In genomic region chr10:117004238-117004626, GRCh38 we compare ENCODE assay signal across 8 cellular contexts. TPM values are rescaled to one million over a fixed set of nuclear protein-coding genes. Genes with fewer than 3 reads are reported as not detected.
DNase-seq lines count a peak whose midpoint lies in the region; ATAC-seq and TF ChIP-seq lines count a peak whose summit lies in the region.

No MANE protein-coding gene starts in this region.

- H3K9ac ChIP-seq in endodermal cell (ENCODE audit: extremely low read depth, low read length, poor library complexity, severe bottlenecking), result peak overlapping the region; percentile 64
- H3K9ac ChIP-seq in neural cell (ENCODE audit: low read length), result peak overlapping the region; percentile 79

- peak overlapping the region; percentile 89 for H3K27ac Mint-ChIP-seq in endodermal cell

- no peaks in the 10 kb centered on the region for H3K36me3 ChIP-seq in endodermal cell (ENCODE audit: control insufficient read depth, insufficient read depth, low read length)
- no peaks in the 10 kb centered on the region for H3K36me3 ChIP-seq in neural cell (ENCODE audit: insufficient read depth, low read length)

- DNase-seq in GM12865 (ENCODE audit: low read depth), result peak; percentile 32
- peak; percentile 80 for DNase-seq in NOMO-1 treated with DMSO at 0.1 percent for 48 hours (lab: John Stamatoyannopoulos, UW; ENCODE audit: unreplicated experiment)
- no peak for DNase-seq in endodermal cell
- DNase-seq in NCI-H1092 treated with DMSO at 0.1 percent for 48 hours (lab: John Stamatoyannopoulos, UW), result no peak
- DNase-seq in NCI-H446 (lab: John Stamatoyannopoulos, UW), result no peak
- DNase-seq in NCI-H2029 (lab: John Stamatoyannopoulos, UW), result no peak

- H3K9me3 Mint-ChIP-seq in endodermal cell, result no peaks in the 10 kb centered on the region

- H3K27me3 ChIP-seq in endodermal cell (ENCODE audit: control insufficient read depth, insufficient read depth, low read length, poor library complexity, severe bottlenecking) (no peaks in the 10 kb centered on the region), neural cell (ENCODE audit: insufficient read depth, low read depth, low read length) (no peaks in the 10 kb centered on the region)

- no peaks in the 10 kb centered on the region for H3K9me3 ChIP-seq in endodermal cell (ENCODE audit: control insufficient read depth, low read length)
- no peaks in the 10 kb centered on the region for H3K9me3 ChIP-seq in neural cell (ENCODE audit: low read length)

- peak; percentile 43 for ATAC-seq in GM21723 (IDR thresholded peaks at IDR 0.05; ENCODE audit: unreplicated experiment)

- H4K20me1 ChIP-seq in neural cell (ENCODE audit: insufficient read depth), result no peaks in the 10 kb centered on the region

- H3K4me1 ChIP-seq in endodermal cell (ENCODE audit: control insufficient read depth, insufficient read depth, low read length), result no peaks in the 10 kb centered on the region

- H3K27ac ChIP-seq in endodermal cell (ENCODE audit: low read depth, low read length) (no peak overlapping the region), neural cell (ENCODE audit: low read length) (peak overlapping the region; percentile 26)

- no peak for TF ChIP-seq CTCF in GM12865 (IDR thresholded peaks at IDR 0.05; ENCODE audit: insufficient read depth, low read depth, low read length, missing control alignments)
- TF ChIP-seq CTCF in endodermal cell (conservative IDR thresholded peaks at IDR 0.05), result peak; percentile 21
- TF ChIP-seq CTCF in neural cell (IDR thresholded peaks at IDR 0.05; ENCODE audit: poor library complexity, severe bottlenecking), result no peak

- H3K4me2 ChIP-seq in neural cell (ENCODE audit: low read length), result peak overlapping the region; percentile 32

- peaks cover 2% of the 10 kb centered on the region for H3K36me3 Mint-ChIP-seq in endodermal cell (ENCODE audit: low read depth)

- peak overlapping the region; percentile 72 for H2AFZ ChIP-seq in neural cell (ENCODE audit: low read depth, low read length)

- H3K4me3 ChIP-seq in GM12865 (ENCODE audit: low read depth, low read length), result peak overlapping the region; percentile 55
- H3K4me3 ChIP-seq in endodermal cell (ENCODE audit: low read length), result peak overlapping the region; percentile 73
- peak overlapping the region; percentile 95 for H3K4me3 ChIP-seq in neural cell (ENCODE audit: low read length)

- peaks cover 4% of the 10 kb centered on the region for H3K79me2 ChIP-seq in neural cell (replicated peaks; ENCODE audit: insufficient read depth, low read length)

- peaks cover 13% of the 10 kb centered on the region for H3K27me3 Mint-ChIP-seq in endodermal cell (ENCODE audit: insufficient read depth)

- no peaks in the 10 kb centered on the region for H3K9me2 ChIP-seq in neural cell (ENCODE audit: insufficient read depth, low read length)

- peaks cover 6% of the 10 kb centered on the region for H3K4me1 Mint-ChIP-seq in endodermal cell

- TF ChIP-seq EP300 in neural cell (conservative IDR thresholded peaks at IDR 0.05; ENCODE audit: poor library complexity, severe bottlenecking), result no peak

- WGBS in endodermal cell (ENCODE audit: insufficient coverage in 1 of 2, insufficient read length in 1 of 2), 2 experiments, result 51 to 54% methylated on average over 7 of the region's 7 CpGs

- no peak for TF ChIP-seq RAD21 in neural cell (conservative IDR thresholded peaks at IDR 0.05)

- H3F3A ChIP-seq in neural cell (ENCODE audit: insufficient read depth, low read length, poor library complexity, severe bottlenecking), result no peaks in the 10 kb centered on the region

- H3K4me3 Mint-ChIP-seq in endodermal cell, result peak overlapping the region; percentile 79

TF ChIP-seq in neural cell, 6 proteins besides CTCF, POLR2A, EP300 and RAD21:
- TF ChIP-seq TAF1 (IDR thresholded peaks at IDR 0.05; ENCODE audit: low read depth) (no peak), EZH2 (IDR thresholded peaks at IDR 0.05; ENCODE audit: borderline replicate concordance, insufficient read depth, low read length, poor library complexity, severe bottlenecking) (no peak), POLR2AphosphoS5 (IDR thresholded peaks at IDR 0.05) (no peak), MXI1 (conservative IDR thresholded peaks at IDR 0.05; ENCODE audit: poor library complexity, severe bottlenecking) (no peak), SMC3 (conservative IDR thresholded peaks at IDR 0.05; ENCODE audit: poor library complexity) (no peak)
- TF ChIP-seq, protein P1, sequence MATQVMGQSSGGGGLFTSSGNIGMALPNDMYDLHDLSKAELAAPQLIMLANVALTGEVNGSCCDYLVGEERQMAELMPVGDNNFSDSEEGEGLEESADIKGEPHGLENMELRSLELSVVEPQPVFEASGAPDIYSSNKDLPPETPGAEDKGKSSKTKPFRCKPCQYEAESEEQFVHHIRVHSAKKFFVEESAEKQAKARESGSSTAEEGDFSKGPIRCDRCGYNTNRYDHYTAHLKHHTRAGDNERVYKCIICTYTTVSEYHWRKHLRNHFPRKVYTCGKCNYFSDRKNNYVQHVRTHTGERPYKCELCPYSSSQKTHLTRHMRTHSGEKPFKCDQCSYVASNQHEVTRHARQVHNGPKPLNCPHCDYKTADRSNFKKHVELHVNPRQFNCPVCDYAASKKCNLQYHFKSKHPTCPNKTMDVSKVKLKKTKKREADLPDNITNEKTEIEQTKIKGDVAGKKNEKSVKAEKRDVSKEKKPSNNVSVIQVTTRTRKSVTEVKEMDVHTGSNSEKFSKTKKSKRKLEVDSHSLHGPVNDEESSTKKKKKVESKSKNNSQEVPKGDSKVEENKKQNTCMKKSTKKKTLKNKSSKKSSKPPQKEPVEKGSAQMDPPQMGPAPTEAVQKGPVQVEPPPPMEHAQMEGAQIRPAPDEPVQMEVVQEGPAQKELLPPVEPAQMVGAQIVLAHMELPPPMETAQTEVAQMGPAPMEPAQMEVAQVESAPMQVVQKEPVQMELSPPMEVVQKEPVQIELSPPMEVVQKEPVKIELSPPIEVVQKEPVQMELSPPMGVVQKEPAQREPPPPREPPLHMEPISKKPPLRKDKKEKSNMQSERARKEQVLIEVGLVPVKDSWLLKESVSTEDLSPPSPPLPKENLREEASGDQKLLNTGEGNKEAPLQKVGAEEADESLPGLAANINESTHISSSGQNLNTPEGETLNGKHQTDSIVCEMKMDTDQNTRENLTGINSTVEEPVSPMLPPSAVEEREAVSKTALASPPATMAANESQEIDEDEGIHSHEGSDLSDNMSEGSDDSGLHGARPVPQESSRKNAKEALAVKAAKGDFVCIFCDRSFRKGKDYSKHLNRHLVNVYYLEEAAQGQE (IDR thresholded peaks at IDR 0.05; ENCODE audit: borderline replicate concordance), result no peak

RNA-seq across cellular contexts. Expression of gene SHTN1, which starts 0.8 kb away (rescaled TPM):
- 10 to 100 TPM; 39.4 to 59.5 TPM for total RNA-seq in endodermal cell
- polyA plus RNA-seq in endodermal cell (2013, experiment 1 of 2), result 10.7 TPM
- 12.8 TPM for polyA plus RNA-seq in endodermal cell (2013, experiment 2 of 2)
- 40.9 and 55.8 TPM in 2 replicates for polyA plus RNA-seq in neural cell
- 34.3 and 49.2 TPM in 2 replicates for polyA minus RNA-seq in neural cell

Comparison
In these comparisons a context has a peak if more than half of its experiments do, and no peak if none do; other contexts are left out.
1. DNase-seq: peak in GM12865 (single experiment) and NOMO-1 treated with DMSO at 0.1 percent for 48 hours (single experiment); none in endodermal cell (single experiment), NCI-H1092 treated with DMSO at 0.1 percent for 48 hours (single experiment), NCI-H446 (0 of 2) and NCI-H2029 (single experiment).
2. Peak in every context shown above with its lines, with median percentiles within 50 percentile points of each other: H3K4me3 ChIP-seq.